Comparison of ENCODE assay signal across 24 cellular contexts in genomic region chr4:22910200-22910599, GRCh38.
"Had no signal": no experiment of that assay in that cellular context is flagged by ENCODE, and none has a peak within 500 bp of the region (broad histone marks: within the 10 kb centered on the region; RNA-seq: fewer than 3 reads in every experiment).

No MANE protein-coding gene starts in this region.

- H3K27ac Mint-ChIP-seq: effector memory CD8-positive, alpha-beta T cell; memory B cell; mesothelial cell of epicardium; natural killer cell treated with Interleukin-12 subunit alpha and Interleukin-12 subunit beta and Interleukin-15 and Interleukin-18, amount 100 ng/mL, for 72 hours; neural progenitor cell; stimulated activated effector memory CD8-positive, alpha-beta T cell treated with anti-CD3 and anti-CD28 coated beads, Interleukin-12 subunit alpha, Interleukin-12 subunit beta, amount 100 ng/mL, for 72 hours; type B pancreatic cell had no signal

- ATAC-seq: effector memory CD8-positive, alpha-beta T cell; left lobe of liver; mucosa of descending colon; natural killer cell treated with Interleukin-12 subunit alpha and Interleukin-12 subunit beta and Interleukin-15 and Interleukin-18, amount 100 ng/mL, for 72 hours; psoas muscle; right cardiac atrium; stimulated activated effector memory CD8-positive, alpha-beta T cell treated with anti-CD3 and anti-CD28 coated beads, Interleukin-12 subunit alpha, Interleukin-12 subunit beta, amount 100 ng/mL, for 72 hours; stimulated activated naive CD8-positive, alpha-beta T cell treated with anti-CD3 and anti-CD28 coated beads, Interleukin-15, Interleukin-2, amounts not matched to agents 100 U/mL and 50 U/mL, for 24 hours had no signal

- H3K4me3 ChIP-seq: lung, mucosa of descending colon, neural progenitor cell, psoas muscle, sigmoid colon, testis, tibial artery had no signal

- H3K36me3 ChIP-seq: neural progenitor cell, sigmoid colon, tibial artery had no signal

- H3K4me1 ChIP-seq: psoas muscle, sigmoid colon, testis, tibial artery had no signal

- H3K27me3 Mint-ChIP-seq: effector memory CD8-positive, alpha-beta T cell; memory B cell; naive B cell; natural killer cell treated with Interleukin-12 subunit alpha and Interleukin-12 subunit beta and Interleukin-15 and Interleukin-18, amount 100 ng/mL, for 72 hours had no signal

- H3K9me3 ChIP-seq: mucosa of descending colon, sigmoid colon, testis, tibial artery had no signal

- H3K27ac ChIP-seq: neural progenitor cell, psoas muscle, sigmoid colon, testis, tibial artery had no signal

- H3K9me3 Mint-ChIP-seq: mesothelial cell of epicardium, type B pancreatic cell had no signal

- H3K27me3 ChIP-seq: neural progenitor cell, sigmoid colon, testis, tibial artery had no signal

- H3K4me3 Mint-ChIP-seq: effector memory CD8-positive, alpha-beta T cell; memory B cell; mesothelial cell of epicardium; naive B cell; natural killer cell treated with Interleukin-12 subunit alpha and Interleukin-12 subunit beta and Interleukin-15 and Interleukin-18, amount 100 ng/mL, for 72 hours; neural progenitor cell; stimulated activated effector memory CD8-positive, alpha-beta T cell treated with anti-CD3 and anti-CD28 coated beads, Interleukin-12 subunit alpha, Interleukin-12 subunit beta, amount 100 ng/mL, for 72 hours; type B pancreatic cell had no signal

- H3K4me1 Mint-ChIP-seq: memory B cell; mesothelial cell of epicardium; naive B cell; neural progenitor cell; stimulated activated effector memory CD8-positive, alpha-beta T cell treated with anti-CD3 and anti-CD28 coated beads, Interleukin-12 subunit alpha, Interleukin-12 subunit beta, amount 100 ng/mL, for 72 hours had no signal

- H3K36me3 Mint-ChIP-seq: memory B cell; mesothelial cell of epicardium; naive B cell; natural killer cell treated with Interleukin-12 subunit alpha and Interleukin-12 subunit beta and Interleukin-15 and Interleukin-18, amount 100 ng/mL, for 72 hours; neural progenitor cell; stimulated activated effector memory CD8-positive, alpha-beta T cell treated with anti-CD3 and anti-CD28 coated beads, Interleukin-12 subunit alpha, Interleukin-12 subunit beta, amount 100 ng/mL, for 72 hours; type B pancreatic cell had no signal

- DNase-seq: cortex of kidney; effector memory CD8-positive, alpha-beta T cell; head of caudate nucleus; mucosa of descending colon; naive B cell; nucleus accumbens; posterior cingulate gyrus; psoas muscle; right cardiac atrium; sigmoid colon; stimulated activated CD4-positive, alpha-beta T cell treated with anti-CD3 and anti-CD28 coated beads, Interleukin-2, amount 100 ng/mL, for 24 hours; stimulated activated CD4-positive, alpha-beta T cell treated with anti-CD3 and anti-CD28 coated beads, Interleukin-4, amount 100 ng/mL, for 24 hours; stimulated activated naive CD8-positive, alpha-beta T cell treated with anti-CD3 and anti-CD28 coated beads, Interleukin-15, Interleukin-2, amounts not matched to agents 100 U/mL and 50 U/mL, for 24 hours; substantia nigra; testis; tibial artery had no signal
